Comparison of ENCODE assay signal across 14 cellular contexts in genomic region chr9:31519826-31520225, GRCh38.
"Had no signal": no experiment of that assay in that cellular context is flagged by ENCODE, and none has a peak within 500 bp of the region (broad histone marks: within the 10 kb centered on the region; RNA-seq: fewer than 3 reads in every experiment).

No MANE protein-coding gene starts in this region.

- H3K27ac ChIP-seq: gastroesophageal sphincter, psoas muscle, right lobe of liver, upper lobe of left lung had no signal

- DNase-seq: activated CD4-positive, alpha-beta memory T cell treated with anti-CD3 and anti-CD28 coated beads for 36 hours; activated CD4-positive, alpha-beta T cell treated with anti-CD3 and anti-CD28 coated beads for 1 hour; activated naive CD4-positive, alpha-beta T cell treated with Interleukin-2 at 50 U/mL for 16 hours; activated naive CD8-positive, alpha-beta T cell treated with anti-CD3 and anti-CD28 coated beads, Interleukin-2, amount 50 U/mL, for 24 hours; cerebellar nuclear complex; kidney; left ventricle myocardium superior; mesendoderm; nephron progenitor cell; psoas muscle; right lobe of liver; stimulated activated naive CD8-positive, alpha-beta T cell treated with anti-CD3 and anti-CD28 coated beads, Interleukin-15, Interleukin-2, amounts not matched to agents 100 U/mL and 50 U/mL, for 24 hours; upper lobe of left lung had no signal

- H3K27me3 ChIP-seq: gastroesophageal sphincter, right lobe of liver, upper lobe of left lung had no signal

- ATAC-seq: activated naive CD8-positive, alpha-beta T cell treated with anti-CD3 and anti-CD28 coated beads, Interleukin-2, amount 50 U/mL, for 24 hours; gastroesophageal sphincter; left ventricle myocardium superior; psoas muscle; right lobe of liver; stimulated activated naive CD8-positive, alpha-beta T cell treated with anti-CD3 and anti-CD28 coated beads, Interleukin-15, Interleukin-2, amounts not matched to agents 100 U/mL and 50 U/mL, for 24 hours had no signal

- H3K4me3 ChIP-seq: gastroesophageal sphincter, psoas muscle, right lobe of liver, upper lobe of left lung had no signal

- H3K9me3 ChIP-seq: gastroesophageal sphincter, psoas muscle, right lobe of liver, upper lobe of left lung had no signal

- FAIRE-seq: kidney had no signal

- H3K36me3 ChIP-seq: gastroesophageal sphincter, right lobe of liver, upper lobe of left lung had no signal

- H3K4me1 ChIP-seq: gastroesophageal sphincter, psoas muscle, right lobe of liver, upper lobe of left lung had no signal
